11 cellular contexts compared by ENCODE assay signal in the genomic region with DNA sequence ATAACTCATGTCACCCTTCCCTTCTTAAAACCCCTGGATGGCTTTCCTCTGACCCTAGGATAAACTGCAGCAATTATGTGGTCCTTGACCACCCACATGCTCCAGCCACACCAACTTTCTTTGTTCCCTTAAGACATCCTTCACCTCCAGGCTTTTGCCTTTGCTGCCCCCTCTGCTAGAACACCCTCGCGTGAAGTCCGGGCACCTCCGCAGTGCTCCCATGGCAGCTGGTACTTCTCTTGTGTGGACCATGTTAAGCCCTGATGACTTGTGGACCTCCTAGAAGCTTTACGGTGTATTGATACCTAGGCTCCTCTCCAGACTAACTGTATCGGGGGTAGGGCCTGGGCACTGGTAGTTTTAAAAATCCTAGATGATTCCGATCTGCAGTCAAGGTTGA. TPM values are rescaled to one million over a fixed set of nuclear protein-coding genes. Genes with fewer than 3 reads are reported as not detected.
DNase-seq lines count a peak whose midpoint lies in the region; ATAC-seq, FAIRE-seq and TF ChIP-seq lines count a peak whose summit lies in the region.
"Had no signal": no experiment of that assay in that cellular context is flagged by ENCODE, and none has a peak within 500 bp of the region (broad histone marks: within the 10 kb centered on the region; RNA-seq: fewer than 3 reads in every experiment).

No MANE protein-coding gene starts in this region.

- intact Hi-C loops in HepG2 (cut with micrococcal nuclease; ENCODE audit: unreplicated experiment) (loop anchor here (1.0 kb wide), 1 partner anchor 12 kb away; a partner anchor contains a TSS), right lobe of liver (cut with DNase I) (no loop called here)

- H3K79me2 ChIP-seq in HepG2 (ENCODE audit: insufficient read depth, low read length), result no peaks in the 10 kb centered on the region

- peak overlapping the region; percentile 81 for H3K4me3 Mint-ChIP-seq in activated naive CD8-positive, alpha-beta T cell treated with anti-CD3 and anti-CD28 coated beads, Interleukin-2, amount 10 ng/mL, durations not matched to agents 7 days and 5 days
- peak overlapping the region; percentile 87 to 97 (median 92) for H3K4me3 Mint-ChIP-seq in naive thymus-derived CD8-positive, alpha-beta T cell

- H3K27ac ChIP-seq in HepG2 (ENCODE audit: extremely low read length, insufficient read depth, low read length) (no peak overlapping the region), right lobe of liver (no peak overlapping the region)

- H3K36me3 Mint-ChIP-seq in activated naive CD8-positive, alpha-beta T cell treated with anti-CD3 and anti-CD28 coated beads, Interleukin-2, amount 10 ng/mL, durations not matched to agents 7 days and 5 days, result no peaks in the 10 kb centered on the region
- no peaks in the 10 kb centered on the region for H3K36me3 Mint-ChIP-seq in naive thymus-derived CD8-positive, alpha-beta T cell

- FAIRE-seq in HepG2 (lab: Jason Lieb, UNC), result no peak
- no peak for FAIRE-seq in HTR-8/SVneo (lab: Jason Lieb, UNC)

- H3K9ac ChIP-seq in HepG2 (ENCODE audit: insufficient read depth, low read depth, low read length), result peak overlapping the region; percentile 66; the same call in 1 of the 2 replicates

- no peak for TF ChIP-seq CTCF in HepG2 (CRISPR knock-in tag; IDR thresholded peaks at IDR 0.05)
- no peak for TF ChIP-seq CTCF in right lobe of liver (IDR thresholded peaks at IDR 0.05)

- POLR2A ChIA-PET in HepG2 (lab: Yijun Ruan, JAX), result interaction anchor here (0.9 to 5.3 kb wide), 11 partner anchors 10 to 72 kb away, joined by 3 to 76 read pairs (median 5); a partner anchor contains a TSS
- POLR2A ChIA-PET in activated naive CD8-positive, alpha-beta T cell treated with anti-CD3 and anti-CD28 coated beads, Interleukin-2, amount 10 ng/mL, durations not matched to agents 7 days and 5 days (lab: Charles Lee), result interaction anchor here (0.6 to 3.0 kb wide), 4 partner anchors 11 to 305 kb away, joined by 3 to 34 read pairs (median 4); a partner anchor contains a TSS
- POLR2A ChIA-PET in naive thymus-derived CD8-positive, alpha-beta T cell (lab: Charles Lee), result interaction anchor here (1.1 to 3.3 kb wide), 2 partner anchors 11 to 50 kb away, joined by 3 to 55 read pairs; a partner anchor contains a TSS

- ATAC-seq in HepG2 (peak; percentile 1; the same call in 2 of the 3 replicates), right lobe of liver (no peak)
- no peak for ATAC-seq in activated naive CD8-positive, alpha-beta T cell treated with anti-CD3 and anti-CD28 coated beads, Interleukin-2, amount 10 ng/mL, durations not matched to agents 7 days and 5 days (ENCODE audit: low read depth)
- no peak for ATAC-seq in naive thymus-derived CD8-positive, alpha-beta T cell

- H4K20me1 ChIP-seq in HepG2 (ENCODE audit: insufficient read depth, low read length), result no peaks in the 10 kb centered on the region

- H3K4me2 ChIP-seq in HepG2 (ENCODE audit: low read depth, low read length), result peak overlapping the region; percentile 99

- H2AFZ ChIP-seq in HepG2 (ENCODE audit: low read length), result peak overlapping the region; percentile 4

- no peak for TF ChIP-seq RAD21 in HepG2 (CRISPR knock-in tag; IDR thresholded peaks at IDR 0.05)

- peaks cover 39% of the 10 kb centered on the region for H3K27me3 Mint-ChIP-seq in activated naive CD8-positive, alpha-beta T cell treated with anti-CD3 and anti-CD28 coated beads, Interleukin-2, amount 10 ng/mL, durations not matched to agents 7 days and 5 days
- peaks cover 8 to 19% (median 16%) of the 10 kb centered on the region in 5 donors for H3K27me3 Mint-ChIP-seq in naive thymus-derived CD8-positive, alpha-beta T cell

- no peaks in the 10 kb centered on the region for H3K9me3 Mint-ChIP-seq in activated naive CD8-positive, alpha-beta T cell treated with anti-CD3 and anti-CD28 coated beads, Interleukin-2, amount 10 ng/mL, durations not matched to agents 7 days and 5 days
- H3K9me3 Mint-ChIP-seq in naive thymus-derived CD8-positive, alpha-beta T cell, result peaks cover 0 to 2% (median 0%) of the 10 kb centered on the region in 9 donors

- in situ Hi-C loops in HepG2 (cut with HindIII; ENCODE audit: extremely low pct_ligation_motif_present, low pct_unique_long_range_greater_than_20kb), result no loop called here

- peak overlapping the region; percentile 46 to 80 (median 62); a peak in 3 of 6 replicates for H3K4me3 ChIP-seq in HepG2 (replicated peaks in 1 of 3; ENCODE audit: insufficient read depth in 1 of 3, low read depth in 2 of 3, low read length in 3 of 3)
- H3K4me3 ChIP-seq in right lobe of liver, result no peak overlapping the region

- no peak for DNase-seq in HepG2 (ENCODE audit: low spot score)
- no peak for DNase-seq in right lobe of liver
- no peak for DNase-seq in activated naive CD8-positive, alpha-beta T cell treated with anti-CD3 and anti-CD28 coated beads, Interleukin-2, amount 10 ng/mL, durations not matched to agents 7 days and 5 days
- no peak for DNase-seq in naive thymus-derived CD8-positive, alpha-beta T cell
- no peak for DNase-seq in stimulated activated CD8-positive, alpha-beta memory T cell treated with anti-CD3 and anti-CD28 coated beads, Interleukin-4, amount 100 ng/mL, for 48 hours
- DNase-seq in stimulated activated CD4-positive, alpha-beta T cell treated with anti-CD3 and anti-CD28 coated beads, Interleukin-12 subunit alpha, Interleukin-12 subunit beta, amount 100 ng/mL, for 4 hours, result no peak
- DNase-seq in NCI-H187 treated with DMSO at 0.1 percent for 48 hours (lab: John Stamatoyannopoulos, UW), result no peak
- DNase-seq in HTR-8/SVneo (ENCODE audit: insufficient read length, low spot score), result no peak

- TF ChIP-seq POLR2A in HepG2 (IDR thresholded peaks at IDR 0.05; ENCODE audit: insufficient read depth in 1 of 2, low read depth in 2 of 2, low read length in 2 of 2) (no peak), right lobe of liver (IDR thresholded peaks at IDR 0.05) (no peak)

- no TSS peak for BruUV-seq in HepG2 (replicated peaks; lab: Mats Ljungman, UMichigan)

- TF ChIP-seq EP300 in HepG2 (IDR thresholded peaks at IDR 0.05; ENCODE audit: low read depth in 2 of 2, low read length in 2 of 2), result no peak
- TF ChIP-seq EP300 in HepG2 (CRISPR knock-in tag; IDR thresholded peaks at IDR 0.05; ENCODE audit: borderline replicate concordance), result no peak

- H3K27ac Mint-ChIP-seq in activated naive CD8-positive, alpha-beta T cell treated with anti-CD3 and anti-CD28 coated beads, Interleukin-2, amount 10 ng/mL, durations not matched to agents 7 days and 5 days, result peak overlapping the region; percentile 75
- H3K27ac Mint-ChIP-seq in naive thymus-derived CD8-positive, alpha-beta T cell, result peak overlapping the region; percentile 64 to 94 (median 90)

- WGBS in HepG2 (ENCODE audit: low lambda C conversion rate), result 47% methylated on average over 7 of the region's 7 CpGs
- WGBS in right lobe of liver (ENCODE audit: insufficient coverage, low coverage, low lambda C conversion rate, missing lambda C conversion rate), result 100% methylated on average over 7 of the region's 7 CpGs

- peaks cover 63% of the 10 kb centered on the region for H3K4me1 ChIP-seq in HepG2 (ENCODE audit: insufficient read depth, low read length)
- peaks cover 0 to 24% (median 3%) of the 10 kb centered on the region in 4 donors for H3K4me1 ChIP-seq in right lobe of liver

- peaks cover 15% of the 10 kb centered on the region for H3K4me1 Mint-ChIP-seq in activated naive CD8-positive, alpha-beta T cell treated with anti-CD3 and anti-CD28 coated beads, Interleukin-2, amount 10 ng/mL, durations not matched to agents 7 days and 5 days
- H3K4me1 Mint-ChIP-seq in naive thymus-derived CD8-positive, alpha-beta T cell, result peaks cover 11 to 30% (median 21%) of the 10 kb centered on the region in 4 donors

- CTCF ChIA-PET in HepG2 (lab: Yijun Ruan, JAX; ENCODE audit: low intra/inter-chr PET ratio, low total read pairs), result no interaction called here

- H3K36me3 ChIP-seq in HepG2 (replicated peaks in 1 of 2; ENCODE audit: control insufficient read depth in 1 of 2, insufficient read depth in 2 of 2, low read length in 2 of 2) (no peaks in the 10 kb centered on the region), right lobe of liver (no peaks in the 10 kb centered on the region)
- H3K36me3 ChIP-seq: gastroesophageal sphincter had no signal

- peaks cover 2 to 48% of the 10 kb centered on the region in 2 experiments; a peak in 4 of 5 replicates for H3K27me3 ChIP-seq in HepG2 (ENCODE audit: control insufficient read depth in 1 of 2, insufficient read depth in 2 of 2, low read length in 2 of 2)
- H3K27me3 ChIP-seq in right lobe of liver, result no peaks in the 10 kb centered on the region

- H3K9me3 ChIP-seq in HepG2 (ENCODE audit: low read length) (no peaks in the 10 kb centered on the region), right lobe of liver (no peaks in the 10 kb centered on the region)
- H3K9me3 ChIP-seq: gastroesophageal sphincter had no signal

RNA-seq across cellular contexts. Expression of a gene that starts 0.8 kb away (rescaled TPM):
- total RNA-seq in HepG2 (2016; rRNA removed; fragmentation: Illumina TruSeq; extraction: Trizol), result 0.04 TPM in 1 of 2 replicates, not detected in the other
- 0.40 and 0.44 TPM in 2 replicates for total RNA-seq in HepG2 (2016; cell fraction: cytosol; rRNA removed; fragmentation: Illumina TruSeq; extraction: Trizol; ENCODE audit: low read depth)
- total RNA-seq in HepG2 (2016; cell fraction: insoluble cytoplasmic fraction; rRNA removed; fragmentation: Illumina TruSeq; extraction: Trizol), result 0.15 and 0.22 TPM in 2 replicates
- total RNA-seq in HepG2 (2016; cell fraction: membrane; rRNA removed; fragmentation: Illumina TruSeq; extraction: Trizol), result 0.28 and 0.52 TPM in 2 replicates
- not detected in 2 replicates for total RNA-seq in HepG2 (2016; cell fraction: nucleus; rRNA removed; fragmentation: Illumina TruSeq; extraction: Trizol)
- polyA plus RNA-seq in HepG2 (2011; rRNA removed), result 0.81 and 0.85 TPM in 2 replicates
- 0.62 and 0.63 TPM in 2 replicates for polyA plus RNA-seq in HepG2 (2011; cell fraction: cytosol; rRNA removed)
- 3.5 and 4.0 TPM in 2 replicates for polyA plus RNA-seq in HepG2 (2011; cell fraction: nucleus; rRNA removed)
- polyA plus RNA-seq in HepG2 (2012), result 1.7 and 1.8 TPM in 2 replicates
- polyA plus RNA-seq in HepG2 (2016; cell fraction: cytosol; fragmentation: Illumina TruSeq; extraction: Trizol; ENCODE audit: low read depth), result 0.51 and 0.72 TPM in 2 replicates
- polyA plus RNA-seq in HepG2 (2016; cell fraction: insoluble cytoplasmic fraction; fragmentation: Illumina TruSeq; extraction: Trizol; ENCODE audit: low read depth), result not detected in 2 replicates
- polyA plus RNA-seq in HepG2 (2016; cell fraction: membrane; fragmentation: Illumina TruSeq; extraction: Trizol; ENCODE audit: low read depth), result 0.34 and 0.47 TPM in 2 replicates
- 0.69 TPM in 1 of 2 replicates, not detected in the other for polyA plus RNA-seq in HepG2 (2016; cell fraction: nucleus; fragmentation: Illumina TruSeq; extraction: Trizol; ENCODE audit: insufficient read depth, low read depth)
- 0.72 TPM in 1 of 2 replicates, not detected in the other for polyA minus RNA-seq in HepG2 (2011; rRNA and poly(A)+ RNA removed; ENCODE audit: low replicate concordance)
- not detected in 2 replicates for polyA minus RNA-seq in HepG2 (2011; cell fraction: cytosol; rRNA and poly(A)+ RNA removed)
- 0.26 and 1.4 TPM in 2 replicates for polyA minus RNA-seq in HepG2 (2011; cell fraction: nucleus; rRNA and poly(A)+ RNA removed)
- 1 to 10 TPM in 3 of 6 experiments, under 1 TPM in 3; 0.74 to 3.2 (median 1.1) TPM for total RNA-seq in right lobe of liver
- 1 to 10 TPM in 1 of 2 experiments, under 1 TPM in 1; 0.77 to 1.4 TPM for total RNA-seq in activated naive CD8-positive, alpha-beta T cell treated with anti-CD3 and anti-CD28 coated beads, Interleukin-2, amount 10 ng/mL, durations not matched to agents 7 days and 5 days
- total RNA-seq in naive thymus-derived CD8-positive, alpha-beta T cell, result 1 to 10 TPM; 2.1 to 2.7 TPM
- polyA plus RNA-seq in naive thymus-derived CD8-positive, alpha-beta T cell, result 1 to 10 TPM; 1.3 to 1.7 (median 1.4) TPM

RNA-seq across cellular contexts. Expression of a gene that starts 3.9 kb away (rescaled TPM):
- 7.0 and 13.9 TPM in 2 replicates for total RNA-seq in HepG2 (2016; rRNA removed; fragmentation: Illumina TruSeq; extraction: Trizol)
- 7.2 and 7.6 TPM in 2 replicates for total RNA-seq in HepG2 (2016; cell fraction: cytosol; rRNA removed; fragmentation: Illumina TruSeq; extraction: Trizol; ENCODE audit: low read depth)
- total RNA-seq in HepG2 (2016; cell fraction: insoluble cytoplasmic fraction; rRNA removed; fragmentation: Illumina TruSeq; extraction: Trizol), result 6.8 and 14.7 TPM in 2 replicates
- 9.9 and 14.3 TPM in 2 replicates for total RNA-seq in HepG2 (2016; cell fraction: membrane; rRNA removed; fragmentation: Illumina TruSeq; extraction: Trizol)
- 11.7 and 13.6 TPM in 2 replicates for total RNA-seq in HepG2 (2016; cell fraction: nucleus; rRNA removed; fragmentation: Illumina TruSeq; extraction: Trizol)
- polyA plus RNA-seq in HepG2 (2011; rRNA removed), result 23.4 and 30.8 TPM in 2 replicates
- polyA plus RNA-seq in HepG2 (2011; cell fraction: cytosol; rRNA removed), result 26.4 and 27.5 TPM in 2 replicates
- 30.3 and 37.8 TPM in 2 replicates for polyA plus RNA-seq in HepG2 (2011; cell fraction: nucleus; rRNA removed)
- polyA plus RNA-seq in HepG2 (2012), result 29.7 and 31.5 TPM in 2 replicates
- polyA plus RNA-seq in HepG2 (2016; cell fraction: cytosol; fragmentation: Illumina TruSeq; extraction: Trizol; ENCODE audit: low read depth), result 9.6 and 11.3 TPM in 2 replicates
- 9.2 and 9.7 TPM in 2 replicates for polyA plus RNA-seq in HepG2 (2016; cell fraction: insoluble cytoplasmic fraction; fragmentation: Illumina TruSeq; extraction: Trizol; ENCODE audit: low read depth)
- 12.0 and 14.2 TPM in 2 replicates for polyA plus RNA-seq in HepG2 (2016; cell fraction: membrane; fragmentation: Illumina TruSeq; extraction: Trizol; ENCODE audit: low read depth)
- 23.5 and 24.6 TPM in 2 replicates for polyA plus RNA-seq in HepG2 (2016; cell fraction: nucleus; fragmentation: Illumina TruSeq; extraction: Trizol; ENCODE audit: insufficient read depth, low read depth)
- polyA minus RNA-seq in HepG2 (2011; rRNA and poly(A)+ RNA removed; ENCODE audit: low replicate concordance), result 0.09 and 14.9 TPM in 2 replicates
- polyA minus RNA-seq in HepG2 (2011; cell fraction: cytosol; rRNA and poly(A)+ RNA removed), result 5.9 and 7.1 TPM in 2 replicates
- 10.7 and 13.8 TPM in 2 replicates for polyA minus RNA-seq in HepG2 (2011; cell fraction: nucleus; rRNA and poly(A)+ RNA removed)
- 10 to 100 TPM in 2 of 6 experiments, 1 to 10 TPM in 4; 2.5 to 33.2 (median 7.7) TPM for total RNA-seq in right lobe of liver
- 1 to 10 TPM; 1.6 TPM for total RNA-seq in activated naive CD8-positive, alpha-beta T cell treated with anti-CD3 and anti-CD28 coated beads, Interleukin-2, amount 10 ng/mL, durations not matched to agents 7 days and 5 days
- under 1 TPM; 0.22 to 0.68 TPM for total RNA-seq in naive thymus-derived CD8-positive, alpha-beta T cell
- polyA plus RNA-seq in naive thymus-derived CD8-positive, alpha-beta T cell, result under 1 TPM; 0.38 to 0.69 (median 0.40) TPM

RNA-seq across cellular contexts. Expression of a gene that starts 11.6 kb away (rescaled TPM):
- total RNA-seq in HepG2 (2016; rRNA removed; fragmentation: Illumina TruSeq; extraction: Trizol) (112 and 119 TPM in 2 replicates), right lobe of liver (100 to 1,000 TPM in 2 of 6 experiments, 10 to 100 TPM in 4; 27.1 to 102 (median 59.2) TPM)
- total RNA-seq in HepG2 (2016; cell fraction: cytosol; rRNA removed; fragmentation: Illumina TruSeq; extraction: Trizol; ENCODE audit: low read depth), result 39.9 and 63.7 TPM in 2 replicates
- total RNA-seq in HepG2 (2016; cell fraction: insoluble cytoplasmic fraction; rRNA removed; fragmentation: Illumina TruSeq; extraction: Trizol), result 110 and 115 TPM in 2 replicates
- 96.6 and 139 TPM in 2 replicates for total RNA-seq in HepG2 (2016; cell fraction: membrane; rRNA removed; fragmentation: Illumina TruSeq; extraction: Trizol)
- total RNA-seq in HepG2 (2016; cell fraction: nucleus; rRNA removed; fragmentation: Illumina TruSeq; extraction: Trizol), result 53.1 and 57.3 TPM in 2 replicates
- 192 and 208 TPM in 2 replicates for polyA plus RNA-seq in HepG2 (2011; rRNA removed)
- 183 and 221 TPM in 2 replicates for polyA plus RNA-seq in HepG2 (2011; cell fraction: cytosol; rRNA removed)
- polyA plus RNA-seq in HepG2 (2011; cell fraction: nucleus; rRNA removed), result 169 and 222 TPM in 2 replicates
- polyA plus RNA-seq in HepG2 (2012), result 99.5 and 112 TPM in 2 replicates
- polyA plus RNA-seq in HepG2 (2016; cell fraction: cytosol; fragmentation: Illumina TruSeq; extraction: Trizol; ENCODE audit: low read depth), result 38.3 and 64.2 TPM in 2 replicates
- polyA plus RNA-seq in HepG2 (2016; cell fraction: insoluble cytoplasmic fraction; fragmentation: Illumina TruSeq; extraction: Trizol; ENCODE audit: low read depth), result 119 and 122 TPM in 2 replicates
- 80.1 and 115 TPM in 2 replicates for polyA plus RNA-seq in HepG2 (2016; cell fraction: membrane; fragmentation: Illumina TruSeq; extraction: Trizol; ENCODE audit: low read depth)
- polyA plus RNA-seq in HepG2 (2016; cell fraction: nucleus; fragmentation: Illumina TruSeq; extraction: Trizol; ENCODE audit: insufficient read depth, low read depth), result 90.6 and 93.2 TPM in 2 replicates
- polyA minus RNA-seq in HepG2 (2011; rRNA and poly(A)+ RNA removed; ENCODE audit: low replicate concordance), result 178 and 487 TPM in 2 replicates
- 57.6 and 60.2 TPM in 2 replicates for polyA minus RNA-seq in HepG2 (2011; cell fraction: cytosol; rRNA and poly(A)+ RNA removed)
- 52.7 and 73.4 TPM in 2 replicates for polyA minus RNA-seq in HepG2 (2011; cell fraction: nucleus; rRNA and poly(A)+ RNA removed)
- 10 to 100 TPM; 51.7 to 53.9 TPM for total RNA-seq in activated naive CD8-positive, alpha-beta T cell treated with anti-CD3 and anti-CD28 coated beads, Interleukin-2, amount 10 ng/mL, durations not matched to agents 7 days and 5 days
- total RNA-seq in naive thymus-derived CD8-positive, alpha-beta T cell, result 10 to 100 TPM; 35.9 to 43.3 TPM
- 10 to 100 TPM; 40.6 to 58.4 (median 51.1) TPM for polyA plus RNA-seq in naive thymus-derived CD8-positive, alpha-beta T cell

RNA-seq across cellular contexts. Expression of a gene that starts 16.4 kb away (rescaled TPM):
- total RNA-seq in HepG2 (2016; rRNA removed; fragmentation: Illumina TruSeq; extraction: Trizol) (not detected in 2 replicates), right lobe of liver (not detected)
- total RNA-seq in HepG2 (2016; cell fraction: cytosol; rRNA removed; fragmentation: Illumina TruSeq; extraction: Trizol; ENCODE audit: low read depth), result not detected in 2 replicates
- not detected in 2 replicates for total RNA-seq in HepG2 (2016; cell fraction: insoluble cytoplasmic fraction; rRNA removed; fragmentation: Illumina TruSeq; extraction: Trizol)
- total RNA-seq in HepG2 (2016; cell fraction: membrane; rRNA removed; fragmentation: Illumina TruSeq; extraction: Trizol), result not detected in 2 replicates
- total RNA-seq in HepG2 (2016; cell fraction: nucleus; rRNA removed; fragmentation: Illumina TruSeq; extraction: Trizol), result not detected in 2 replicates
- polyA plus RNA-seq in HepG2 (2011; rRNA removed), result not detected in 2 replicates
- polyA plus RNA-seq in HepG2 (2011; cell fraction: cytosol; rRNA removed), result not detected in 2 replicates
- polyA plus RNA-seq in HepG2 (2011; cell fraction: nucleus; rRNA removed), result not detected in 2 replicates
- not detected in 2 replicates for polyA plus RNA-seq in HepG2 (2012)
- not detected in 2 replicates for polyA plus RNA-seq in HepG2 (2016; cell fraction: cytosol; fragmentation: Illumina TruSeq; extraction: Trizol; ENCODE audit: low read depth)
- not detected in 2 replicates for polyA plus RNA-seq in HepG2 (2016; cell fraction: insoluble cytoplasmic fraction; fragmentation: Illumina TruSeq; extraction: Trizol; ENCODE audit: low read depth)
- polyA plus RNA-seq in HepG2 (2016; cell fraction: membrane; fragmentation: Illumina TruSeq; extraction: Trizol; ENCODE audit: low read depth), result not detected in 2 replicates
- not detected in 2 replicates for polyA plus RNA-seq in HepG2 (2016; cell fraction: nucleus; fragmentation: Illumina TruSeq; extraction: Trizol; ENCODE audit: insufficient read depth, low read depth)
- not detected in 2 replicates for polyA minus RNA-seq in HepG2 (2011; rRNA and poly(A)+ RNA removed; ENCODE audit: low replicate concordance)
- not detected in 2 replicates for polyA minus RNA-seq in HepG2 (2011; cell fraction: cytosol; rRNA and poly(A)+ RNA removed)
- not detected in 2 replicates for polyA minus RNA-seq in HepG2 (2011; cell fraction: nucleus; rRNA and poly(A)+ RNA removed)
- not detected for total RNA-seq in activated naive CD8-positive, alpha-beta T cell treated with anti-CD3 and anti-CD28 coated beads, Interleukin-2, amount 10 ng/mL, durations not matched to agents 7 days and 5 days
- not detected for total RNA-seq in naive thymus-derived CD8-positive, alpha-beta T cell
- polyA plus RNA-seq in naive thymus-derived CD8-positive, alpha-beta T cell, result not detected
- total RNA-seq: cardiac septum, gastroesophageal sphincter, lung had no signal
- polyA plus RNA-seq: lung had no signal

RNA-seq across cellular contexts. Expression of a gene that starts 26.0 kb away (rescaled TPM):
- total RNA-seq in HepG2 (2016; rRNA removed; fragmentation: Illumina TruSeq; extraction: Trizol) (0.02 and 0.04 TPM in 2 replicates), right lobe of liver (under 1 TPM in 1 of 6 experiments, not detected in 5; 0.04 TPM)
- not detected in 2 replicates for total RNA-seq in HepG2 (2016; cell fraction: cytosol; rRNA removed; fragmentation: Illumina TruSeq; extraction: Trizol; ENCODE audit: low read depth)
- total RNA-seq in HepG2 (2016; cell fraction: insoluble cytoplasmic fraction; rRNA removed; fragmentation: Illumina TruSeq; extraction: Trizol), result 0.15 TPM in 1 of 2 replicates, not detected in the other
- total RNA-seq in HepG2 (2016; cell fraction: membrane; rRNA removed; fragmentation: Illumina TruSeq; extraction: Trizol), result not detected in 2 replicates
- total RNA-seq in HepG2 (2016; cell fraction: nucleus; rRNA removed; fragmentation: Illumina TruSeq; extraction: Trizol), result not detected in 2 replicates
- polyA plus RNA-seq in HepG2 (2011; rRNA removed), result 1.4 TPM in 2 replicates
- polyA plus RNA-seq in HepG2 (2011; cell fraction: cytosol; rRNA removed), result 0.98 and 1.1 TPM in 2 replicates
- polyA plus RNA-seq in HepG2 (2011; cell fraction: nucleus; rRNA removed), result 1.7 and 2.0 TPM in 2 replicates
- polyA plus RNA-seq in HepG2 (2012), result 0.80 and 1.5 TPM in 2 replicates
- polyA plus RNA-seq in HepG2 (2016; cell fraction: cytosol; fragmentation: Illumina TruSeq; extraction: Trizol; ENCODE audit: low read depth), result not detected in 2 replicates
- polyA plus RNA-seq in HepG2 (2016; cell fraction: insoluble cytoplasmic fraction; fragmentation: Illumina TruSeq; extraction: Trizol; ENCODE audit: low read depth), result not detected in 2 replicates
- polyA plus RNA-seq in HepG2 (2016; cell fraction: membrane; fragmentation: Illumina TruSeq; extraction: Trizol; ENCODE audit: low read depth), result not detected in 2 replicates
- 0.12 TPM in 1 of 2 replicates, not detected in the other for polyA plus RNA-seq in HepG2 (2016; cell fraction: nucleus; fragmentation: Illumina TruSeq; extraction: Trizol; ENCODE audit: insufficient read depth, low read depth)
- polyA minus RNA-seq in HepG2 (2011; rRNA and poly(A)+ RNA removed; ENCODE audit: low replicate concordance), result 1.3 TPM in 1 of 2 replicates, not detected in the other
- polyA minus RNA-seq in HepG2 (2011; cell fraction: cytosol; rRNA and poly(A)+ RNA removed), result 0.49 and 0.70 TPM in 2 replicates
- 0.52 and 0.62 TPM in 2 replicates for polyA minus RNA-seq in HepG2 (2011; cell fraction: nucleus; rRNA and poly(A)+ RNA removed)
- total RNA-seq in activated naive CD8-positive, alpha-beta T cell treated with anti-CD3 and anti-CD28 coated beads, Interleukin-2, amount 10 ng/mL, durations not matched to agents 7 days and 5 days, result not detected
- total RNA-seq in naive thymus-derived CD8-positive, alpha-beta T cell, result not detected
- not detected for polyA plus RNA-seq in naive thymus-derived CD8-positive, alpha-beta T cell
- total RNA-seq: cardiac septum had no signal

Comparison
In these comparisons a context has a peak if more than half of its experiments do, and no peak if none do; other contexts are left out.
1. H3K4me3 ChIP-seq: peak in HepG2 (3 of 3); none in right lobe of liver (0 of 3).